ENCODE assay signal across 16 cellular contexts in the genomic region with DNA sequence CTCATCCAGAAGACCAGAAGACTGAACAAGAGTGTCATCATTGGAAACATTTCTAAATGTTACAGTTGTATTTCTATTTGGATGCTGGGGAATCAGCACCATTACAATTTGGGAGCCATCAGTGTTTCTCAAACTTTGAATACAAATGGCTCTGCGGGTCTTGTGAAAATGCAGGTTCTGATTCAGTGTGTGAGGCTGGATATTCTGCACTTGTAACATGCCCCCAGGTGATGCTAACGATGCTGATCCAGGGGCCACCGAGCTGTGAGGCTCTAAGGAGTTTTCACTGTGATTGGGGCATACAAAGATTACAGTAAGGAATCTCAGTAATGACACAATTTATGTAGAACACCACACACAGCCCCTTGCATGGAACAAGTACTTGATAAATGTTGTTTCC.
"Had no signal": no experiment of that assay in that cellular context is flagged by ENCODE, and none has a peak within 500 bp of the region (broad histone marks: within the 10 kb centered on the region; RNA-seq: fewer than 3 reads in every experiment).

No MANE protein-coding gene starts in this region.

- H3K4me1 ChIP-seq: colonic mucosa, pancreas, prostate gland, right lobe of liver, stomach had no signal

- ATAC-seq: naive thymus-derived CD8-positive, alpha-beta T cell; pancreas; right lobe of liver had no signal

- H3K27ac ChIP-seq: colonic mucosa, pancreas, prostate gland, right lobe of liver, stomach, thoracic aorta, transverse colon had no signal

- H3K4me3 ChIP-seq: colonic mucosa, pancreas, prostate gland, right lobe of liver, stomach, thoracic aorta, transverse colon had no signal

- H3K36me3 ChIP-seq: colonic mucosa, pancreas, prostate gland, right lobe of liver, stomach, thoracic aorta, transverse colon had no signal

- DNase-seq: colonic mucosa; effector CD4-positive, alpha-beta T cell; endodermal cell; erythroblast; hippocampal formation; naive thymus-derived CD8-positive, alpha-beta T cell; pancreas; right lobe of liver; stimulated activated CD4-positive, alpha-beta T cell treated with anti-CD3 and anti-CD28 coated beads, Interleukin-2, amount 100 ng/mL, for 24 hours; stimulated activated CD4-positive, alpha-beta T cell treated with anti-CD3 and anti-CD28 coated beads, Interleukin-4, amount 100 ng/mL, for 4 hours; stimulated activated naive CD4-positive, alpha-beta T cell; stomach; substantia nigra; transverse colon had no signal

- H3K27me3 ChIP-seq: colonic mucosa, pancreas, right lobe of liver, stomach, transverse colon had no signal

- H3K9me3 ChIP-seq: colonic mucosa, pancreas, prostate gland had no signal
